Comparison of ENCODE assay signal across 15 cellular contexts in the genomic region with DNA sequence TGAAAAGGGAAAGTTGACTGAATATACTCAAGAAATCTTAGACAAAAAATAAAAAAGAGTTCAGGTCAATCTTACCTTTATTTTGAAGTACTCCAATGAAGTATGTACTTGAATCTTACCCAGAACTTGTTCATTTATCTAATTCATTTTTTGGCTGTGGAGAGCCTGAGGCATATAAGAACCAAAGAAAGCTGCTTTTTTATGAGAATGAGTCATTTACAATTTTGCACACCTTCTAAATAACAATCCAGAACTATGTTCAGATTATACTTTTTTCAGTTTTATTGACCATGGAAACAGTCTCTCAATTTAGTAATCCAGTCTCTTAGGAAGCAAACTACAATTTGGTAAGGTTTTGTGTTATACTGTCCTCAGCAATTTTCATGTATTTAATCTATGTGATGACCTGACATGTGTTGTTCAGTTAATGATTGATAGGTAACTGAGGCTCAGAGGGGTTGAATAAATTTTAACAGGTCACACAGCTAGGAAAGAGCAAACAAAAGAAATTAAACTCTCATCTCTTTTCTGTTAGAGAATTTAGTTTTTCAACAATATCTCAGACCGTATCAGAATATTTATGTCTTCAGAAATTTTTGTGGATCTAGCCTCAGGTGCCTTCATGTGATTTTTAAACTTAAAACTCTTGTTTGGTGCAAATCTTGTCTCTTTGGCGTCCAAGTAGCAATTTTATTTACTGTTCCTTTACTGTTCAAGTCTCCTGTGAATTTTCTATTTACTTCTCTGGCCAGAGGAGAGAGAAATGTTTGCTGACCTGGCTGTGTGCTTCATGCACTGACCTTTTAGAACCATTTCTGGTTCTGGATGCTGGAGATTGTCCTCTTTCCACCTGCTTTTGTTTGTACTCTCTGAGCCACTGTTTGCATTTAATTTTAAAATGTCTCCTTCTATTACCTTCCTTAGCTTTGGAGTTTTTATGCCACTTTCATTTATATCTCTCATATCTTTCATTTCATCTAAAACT.
DNase-seq lines count a peak whose midpoint lies in the region; ATAC-seq and TF ChIP-seq lines count a peak whose summit lies in the region.
"Had no signal": no experiment of that assay in that cellular context is flagged by ENCODE, and none has a peak within 500 bp of the region (broad histone marks: within the 10 kb centered on the region; RNA-seq: fewer than 3 reads in every experiment).

No MANE protein-coding gene starts in this region.

- intact Hi-C loops in right lobe of liver (cut with DNase I) = no loop called here

- no peak overlapping the region for H3K9ac ChIP-seq in GM23248
- H3K9ac ChIP-seq: BLaER1 had no signal

- H3K27ac ChIP-seq in GM23248 = no peak overlapping the region
- peak overlapping the region in 2 of 3 donors; percentile 45 to 47 for H3K27ac ChIP-seq in right lobe of liver
- H3K27ac ChIP-seq: BLaER1, SJCRH30 had no signal

- H2AFZ ChIP-seq in GM23248 = peak overlapping the region; percentile 10; the same call in 1 of the 2 replicates

- H3K4me2 ChIP-seq in GM23248 (ENCODE audit: unreplicated experiment) = no peak overlapping the region
- H3K4me2 ChIP-seq: BLaER1 had no signal

- H3K79me2 ChIP-seq in GM23248 (ENCODE audit: insufficient read depth) = no peaks in the 10 kb centered on the region

- H3K4me3 ChIP-seq in GM23248 (no peak overlapping the region), right lobe of liver (peak overlapping the region in 1 of 3 donors; percentile 14)
- H3K4me3 ChIP-seq: BLaER1, SJCRH30 had no signal

- TF ChIP-seq CTCF in right lobe of liver (IDR thresholded peaks at IDR 0.05) = no peak

- in situ Hi-C loops in GM23248 (cut with MboI) = no loop called here

- H3K9me3 ChIP-seq in GM23248 (ENCODE audit: low read depth) = no peaks in the 10 kb centered on the region
- H3K9me3 ChIP-seq in right lobe of liver = no peaks in the 10 kb centered on the region
- H3K9me3 ChIP-seq: SJCRH30 had no signal

- DNase-seq in COLO668 (lab: John Stamatoyannopoulos, UW; ENCODE audit: unreplicated experiment) (peak; percentile 13), GM23248 (no peak), SHP77 (lab: John Stamatoyannopoulos, UW) (peak; percentile 28 to 35), right lobe of liver (peak in 1 of 3 donors; percentile 72), mucosa of gallbladder (ENCODE audit: low spot score) (no peak), DMS153 (lab: John Stamatoyannopoulos, UW) (no peak)
- no peak for DNase-seq in stimulated activated CD4-positive, alpha-beta T cell treated with anti-CD3 and anti-CD28 coated beads, Interleukin-4, amount 100 ng/mL, for 1 hour
- DNase-seq: HFFc6, Karpas-422, MV-4-11, NCI-H1436 treated with DMSO at 0.1 percent for 48 hours, NCI-H226, NCI-H82, SJCRH30 had no signal

- no peaks in the 10 kb centered on the region for H3K36me3 ChIP-seq in GM23248 (ENCODE audit: low read depth)
- no peaks in the 10 kb centered on the region for H3K36me3 ChIP-seq in right lobe of liver
- H3K36me3 ChIP-seq: BLaER1, SJCRH30 had no signal

- H3K27me3 ChIP-seq in GM23248 (replicated peaks; ENCODE audit: insufficient read depth) (no peaks in the 10 kb centered on the region), right lobe of liver (no peaks in the 10 kb centered on the region)
- H3K27me3 ChIP-seq: BLaER1, SJCRH30 had no signal

- no peak for TF ChIP-seq POLR2A in right lobe of liver (IDR thresholded peaks at IDR 0.05)

- no peaks in the 10 kb centered on the region for H4K20me1 ChIP-seq in GM23248 (ENCODE audit: insufficient read depth)
- H4K20me1 ChIP-seq: BLaER1 had no signal

- peak; percentile 96 to 99 (median 98) for ATAC-seq in right lobe of liver

- no peaks in the 10 kb centered on the region for H3K4me1 ChIP-seq in GM23248 (ENCODE audit: insufficient read depth)
- H3K4me1 ChIP-seq in right lobe of liver = peaks cover 0 to 12% (median 4%) of the 10 kb centered on the region in 4 donors
- H3K4me1 ChIP-seq: BLaER1, SJCRH30 had no signal

- no peaks in the 10 kb centered on the region for H3K9me2 ChIP-seq in GM23248 (ENCODE audit: insufficient read depth)

- WGBS in GM23248 (ENCODE audit: low coverage in 1 of 2, low lambda C conversion rate in 2 of 2, missing lambda C conversion rate in 2 of 2), 2 experiments = 23 to 28% methylated on average over 2 of the region's 2 CpGs
- WGBS in right lobe of liver (ENCODE audit: insufficient coverage, low coverage, low lambda C conversion rate, missing lambda C conversion rate) = 18% methylated on average over 2 of the region's 2 CpGs

- no peaks in the 10 kb centered on the region for H3F3A ChIP-seq in GM23248 (ENCODE audit: insufficient read depth)

Comparison
In these comparisons a context has a peak if more than half of its experiments do, and no peak if none do; other contexts are left out.
1. DNase-seq: peak in COLO668 (single experiment) and SHP77 (2 of 2); none in GM23248 (single experiment), stimulated activated CD4-positive, alpha-beta T cell treated with anti-CD3 and anti-CD28 coated beads, Interleukin-4, amount 100 ng/mL, for 1 hour (single experiment), mucosa of gallbladder (single experiment) and DMS153 (single experiment).